In the genomic region with DNA sequence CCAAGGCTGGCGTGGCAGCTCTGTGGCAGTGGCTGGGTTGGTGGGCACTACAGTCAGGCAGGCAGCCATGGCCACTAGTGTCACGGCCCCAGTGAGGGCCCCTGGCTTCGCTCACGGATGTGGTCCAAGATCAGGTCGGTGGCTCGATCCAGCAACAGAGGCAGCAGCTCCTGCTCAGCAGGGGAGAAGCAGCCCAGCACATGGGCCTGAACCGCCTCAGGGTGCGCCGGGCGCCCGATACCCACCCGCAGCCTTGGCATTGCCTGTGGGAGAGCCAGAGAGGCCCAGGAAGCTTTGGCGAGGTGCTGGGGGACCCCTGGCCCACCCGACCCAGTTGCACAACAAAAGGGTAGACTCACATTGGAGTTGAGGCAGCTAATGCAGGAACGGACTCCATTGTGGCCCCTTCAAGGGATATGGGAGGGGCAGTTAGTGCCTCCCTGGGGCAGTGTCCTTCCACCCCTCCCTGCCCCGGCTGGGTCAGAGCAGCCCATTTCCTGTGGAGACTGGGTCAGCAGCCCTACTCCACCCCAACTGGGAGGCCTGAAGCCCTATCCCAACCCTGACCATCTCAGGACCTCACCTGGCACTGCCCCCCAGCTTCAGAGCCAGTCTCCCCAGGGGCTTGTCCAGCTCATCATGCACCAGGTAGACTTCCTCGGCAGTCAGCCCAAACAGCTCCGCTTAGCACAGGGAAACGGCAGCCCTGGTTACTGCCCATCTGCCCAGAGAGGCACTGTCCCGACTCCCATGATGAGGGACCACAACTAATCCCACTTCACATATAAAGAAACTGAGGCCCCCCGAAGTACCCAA, we compare ENCODE assay signal across 9 cellular contexts. TPM values are rescaled to one million over a fixed set of nuclear protein-coding genes. Genes with fewer than 3 reads are reported as not detected.
DNase-seq lines count a peak whose midpoint lies in the region; ATAC-seq and TF ChIP-seq lines count a peak whose summit lies in the region.
"Had no signal": no experiment of that assay in that cellular context is flagged by ENCODE, and none has a peak within 500 bp of the region (broad histone marks: within the 10 kb centered on the region; RNA-seq: fewer than 3 reads in every experiment).

No MANE protein-coding gene starts in this region.

- 82 to 91% methylated on average over 5 to 6 of the region's 21 CpGs for WGBS in esophagus squamous epithelium, 2 donors

- ATAC-seq in DND-41 (ENCODE audit: insufficient read depth, low read depth) (no peak), Panc1 (no peak), GM19324 (IDR thresholded peaks at IDR 0.05; ENCODE audit: low FRiP score, unreplicated experiment) (no peak), HG03469 (IDR thresholded peaks at IDR 0.05; ENCODE audit: unreplicated experiment) (no peak)

- no peaks in the 10 kb centered on the region for H3K27me3 ChIP-seq in DND-41 (ENCODE audit: insufficient read depth, low read length, poor library complexity)
- H3K27me3 ChIP-seq in Panc1 (ENCODE audit: control insufficient read depth, insufficient read depth, low read length) = no peaks in the 10 kb centered on the region
- H3K27me3 ChIP-seq in esophagus squamous epithelium = no peaks in the 10 kb centered on the region
- H3K27me3 ChIP-seq in rectal smooth muscle tissue (ENCODE audit: control insufficient read depth, insufficient read depth, low read length) = no peaks in the 10 kb centered on the region

- H3K36me3 ChIP-seq in DND-41 (ENCODE audit: insufficient read depth, low read length) (no peaks in the 10 kb centered on the region), Panc1 (ENCODE audit: control insufficient read depth, insufficient read depth, low read length) (peaks cover 3% of the 10 kb centered on the region; the same call in 1 of the 2 replicates), esophagus squamous epithelium (no peaks in the 10 kb centered on the region), rectal smooth muscle tissue (ENCODE audit: control insufficient read depth, insufficient read depth, low read length) (no peaks in the 10 kb centered on the region)

- CTCF ChIA-PET in Panc1 (lab: Charles Lee) = no interaction called here

- no peak for TF ChIP-seq POLR2A in esophagus squamous epithelium (IDR thresholded peaks at IDR 0.05)

- H3K9ac ChIP-seq in DND-41 (ENCODE audit: low read depth, low read length) (no peak overlapping the region), rectal smooth muscle tissue (ENCODE audit: low read length) (no peak overlapping the region)

- in situ Hi-C loops in Panc1 (cut with HindIII; ENCODE audit: low pct_unique_long_range_greater_than_20kb, low sequenced_read_pairs) = no loop called here

- H3K27ac ChIP-seq in DND-41 (ENCODE audit: low read length) (no peak overlapping the region), Panc1 (ENCODE audit: low read length) (peak overlapping the region; percentile 44), esophagus squamous epithelium (peak overlapping the region in 1 of 4 donors; percentile 93), rectal smooth muscle tissue (ENCODE audit: low read depth, low read length) (no peak overlapping the region)

- H3K9me3 ChIP-seq in DND-41 (ENCODE audit: insufficient read depth, low read length, severe bottlenecking) = no peaks in the 10 kb centered on the region
- H3K9me3 ChIP-seq in Panc1 (ENCODE audit: control insufficient read depth, insufficient read depth, low read depth, low read length) = no peaks in the 10 kb centered on the region
- H3K9me3 ChIP-seq in esophagus squamous epithelium = no peaks in the 10 kb centered on the region

- peaks cover 42% of the 10 kb centered on the region for H3K4me1 ChIP-seq in DND-41 (ENCODE audit: insufficient read depth, low read length)
- H3K4me1 ChIP-seq in Panc1 (ENCODE audit: control insufficient read depth, insufficient read depth, low read length) = peaks cover 11% of the 10 kb centered on the region
- H3K4me1 ChIP-seq in esophagus squamous epithelium = peaks cover 11 to 23% (median 11%) of the 10 kb centered on the region in 3 donors
- peaks cover 3% of the 10 kb centered on the region for H3K4me1 ChIP-seq in rectal smooth muscle tissue (ENCODE audit: control insufficient read depth, insufficient read depth, low read length)

- intact Hi-C loops in Panc1 (cut with micrococcal nuclease; ENCODE audit: unreplicated experiment) = no loop called here
- intact Hi-C loops in esophagus squamous epithelium (cut with DNase I) = no loop called here

- H3K4me2 ChIP-seq in DND-41 (ENCODE audit: insufficient read depth, low read length) = peak overlapping the region; percentile 77

- no peaks in the 10 kb centered on the region for H3K79me2 ChIP-seq in DND-41 (ENCODE audit: insufficient read depth, low read length)

- no peak for DNase-seq in DND-41
- DNase-seq in Panc1 (ENCODE audit: low read depth, low spot score) = no peak
- no peak for DNase-seq in esophagus squamous epithelium (lab: John Stamatoyannopoulos, UW)
- DNase-seq in pons (ENCODE audit: low spot score) = no peak
- no peak for DNase-seq in LoVo (ENCODE audit: low spot score)
- DNase-seq: NCI-H2171 had no signal

- H2AFZ ChIP-seq in DND-41 (ENCODE audit: low read depth, low read length) = no peak overlapping the region

- H4K20me1 ChIP-seq in DND-41 (ENCODE audit: insufficient read depth, low read length) = peaks cover 16% of the 10 kb centered on the region

- BruUV-seq in Panc1 (replicated peaks; lab: Mats Ljungman, UMichigan) = no TSS peak

- POLR2A ChIA-PET in Panc1 (lab: Charles Lee) = no interaction called here

- H3K4me3 ChIP-seq in DND-41 (ENCODE audit: low read depth in 1 of 2, low read length in 2 of 2) = peak overlapping the region in 1 of 2 experiments; percentile 42; a peak in 2 of 4 replicates
- peak overlapping the region; percentile 49 to 86 for H3K4me3 ChIP-seq in Panc1 (ENCODE audit: low read depth in 2 of 2, low read length in 2 of 2)
- peak overlapping the region; percentile 42 to 81 (median 76) for H3K4me3 ChIP-seq in esophagus squamous epithelium
- peak overlapping the region; percentile 93 for H3K4me3 ChIP-seq in rectal smooth muscle tissue (ENCODE audit: low read length)

- TF ChIP-seq CTCF in DND-41 (IDR thresholded peaks at IDR 0.05; ENCODE audit: borderline replicate concordance, extremely low read depth, low read length, poor library complexity, severe bottlenecking) (no peak), Panc1 (IDR thresholded peaks at IDR 0.05) (no peak), esophagus squamous epithelium (IDR thresholded peaks at IDR 0.05) (no peak)

RNA-seq across cellular contexts. Expression of a gene that starts 1.2 kb away (rescaled TPM):
- total RNA-seq in Panc1 (2021; ENCODE audit: unreplicated experiment) (13.8 TPM), esophagus squamous epithelium (10 to 100 TPM in 3 of 4 donors, 1 to 10 TPM in 1; 4.5 to 12.6 (median 11.6) TPM)
- polyA plus RNA-seq in Panc1 (2012; ENCODE audit: insufficient read length) = 17.5 TPM

RNA-seq across cellular contexts. Expression of a gene that starts 1.7 kb away (rescaled TPM):
- 0.05 TPM for total RNA-seq in Panc1 (2021; ENCODE audit: unreplicated experiment)
- 0.12 TPM for polyA plus RNA-seq in Panc1 (2012; ENCODE audit: insufficient read length)
- total RNA-seq in esophagus squamous epithelium = under 1 TPM in 2 of 4 donors, not detected in 2; under 0.01 to 0.23 TPM

RNA-seq across cellular contexts. Expression of a gene that starts 7.4 kb away (rescaled TPM):
- total RNA-seq in Panc1 (2021; ENCODE audit: unreplicated experiment) (not detected), esophagus squamous epithelium (under 1 TPM in 1 of 4 donors, not detected in 3; 0.19 TPM)
- 1.8 TPM for polyA plus RNA-seq in Panc1 (2012; ENCODE audit: insufficient read length)

RNA-seq across cellular contexts. Expression of a gene that starts 20.9 kb away (rescaled TPM):
- total RNA-seq in Panc1 (2021; ENCODE audit: unreplicated experiment) (8.2 TPM), esophagus squamous epithelium (10 to 100 TPM; 10.7 to 12.5 (median 11.5) TPM)
- 8.3 TPM for polyA plus RNA-seq in Panc1 (2012; ENCODE audit: insufficient read length)
